Comparison of ENCODE assay signal across 1 cellular context in the genomic region with DNA sequence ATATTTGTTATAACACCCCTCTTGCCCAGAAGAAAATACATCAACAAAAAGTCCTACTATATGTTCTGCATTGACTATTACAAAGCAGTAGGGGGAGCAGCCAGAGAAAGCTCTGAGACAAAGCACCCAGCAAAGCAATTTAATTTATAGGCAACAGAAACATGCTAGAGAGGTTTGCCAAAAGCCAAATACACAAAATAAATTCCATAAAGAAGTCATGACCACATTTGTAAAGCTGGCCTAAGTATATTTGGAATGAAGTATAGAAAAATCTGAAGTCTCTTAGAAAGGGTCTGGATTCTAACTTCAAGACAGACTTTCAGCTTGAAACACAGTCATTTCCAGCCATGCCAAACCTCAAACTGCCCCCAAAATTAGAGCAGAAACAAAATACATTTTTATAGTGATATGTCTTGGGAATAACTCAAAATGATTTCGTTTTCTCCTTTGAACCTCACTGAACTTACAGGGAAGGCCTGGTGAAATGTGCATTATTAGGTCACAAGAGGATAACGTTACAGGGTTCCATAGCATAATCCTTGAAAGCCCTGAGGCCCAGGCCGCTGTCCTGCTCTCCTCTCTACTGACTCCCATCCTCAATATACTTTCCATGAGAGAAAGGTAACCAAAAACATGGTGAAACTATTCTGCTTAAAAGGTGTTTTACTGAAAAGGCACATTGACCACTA.
TF ChIP-seq lines count a peak whose summit lies in the region.

No MANE protein-coding gene starts in this region.

TF ChIP-seq in GM23338, 12 proteins besides CTCF, POLR2A, EP300 and RAD21 (continued from another document):
- TF ChIP-seq STAT1 (IDR thresholded peaks at IDR 0.05; ENCODE audit: unreplicated experiment) (no peak), ZNF114 (CRISPR knock-in tag; IDR thresholded peaks at IDR 0.05) (no peak), CREB1 (CRISPR knock-in tag; IDR thresholded peaks at IDR 0.05; ENCODE audit: low read depth) (no peak), JUNB (IDR thresholded peaks at IDR 0.05; ENCODE audit: unreplicated experiment) (no peak), NANOG (IDR thresholded peaks at IDR 0.05; ENCODE audit: borderline replicate concordance) (no peak)
- TF ChIP-seq, protein P1, sequence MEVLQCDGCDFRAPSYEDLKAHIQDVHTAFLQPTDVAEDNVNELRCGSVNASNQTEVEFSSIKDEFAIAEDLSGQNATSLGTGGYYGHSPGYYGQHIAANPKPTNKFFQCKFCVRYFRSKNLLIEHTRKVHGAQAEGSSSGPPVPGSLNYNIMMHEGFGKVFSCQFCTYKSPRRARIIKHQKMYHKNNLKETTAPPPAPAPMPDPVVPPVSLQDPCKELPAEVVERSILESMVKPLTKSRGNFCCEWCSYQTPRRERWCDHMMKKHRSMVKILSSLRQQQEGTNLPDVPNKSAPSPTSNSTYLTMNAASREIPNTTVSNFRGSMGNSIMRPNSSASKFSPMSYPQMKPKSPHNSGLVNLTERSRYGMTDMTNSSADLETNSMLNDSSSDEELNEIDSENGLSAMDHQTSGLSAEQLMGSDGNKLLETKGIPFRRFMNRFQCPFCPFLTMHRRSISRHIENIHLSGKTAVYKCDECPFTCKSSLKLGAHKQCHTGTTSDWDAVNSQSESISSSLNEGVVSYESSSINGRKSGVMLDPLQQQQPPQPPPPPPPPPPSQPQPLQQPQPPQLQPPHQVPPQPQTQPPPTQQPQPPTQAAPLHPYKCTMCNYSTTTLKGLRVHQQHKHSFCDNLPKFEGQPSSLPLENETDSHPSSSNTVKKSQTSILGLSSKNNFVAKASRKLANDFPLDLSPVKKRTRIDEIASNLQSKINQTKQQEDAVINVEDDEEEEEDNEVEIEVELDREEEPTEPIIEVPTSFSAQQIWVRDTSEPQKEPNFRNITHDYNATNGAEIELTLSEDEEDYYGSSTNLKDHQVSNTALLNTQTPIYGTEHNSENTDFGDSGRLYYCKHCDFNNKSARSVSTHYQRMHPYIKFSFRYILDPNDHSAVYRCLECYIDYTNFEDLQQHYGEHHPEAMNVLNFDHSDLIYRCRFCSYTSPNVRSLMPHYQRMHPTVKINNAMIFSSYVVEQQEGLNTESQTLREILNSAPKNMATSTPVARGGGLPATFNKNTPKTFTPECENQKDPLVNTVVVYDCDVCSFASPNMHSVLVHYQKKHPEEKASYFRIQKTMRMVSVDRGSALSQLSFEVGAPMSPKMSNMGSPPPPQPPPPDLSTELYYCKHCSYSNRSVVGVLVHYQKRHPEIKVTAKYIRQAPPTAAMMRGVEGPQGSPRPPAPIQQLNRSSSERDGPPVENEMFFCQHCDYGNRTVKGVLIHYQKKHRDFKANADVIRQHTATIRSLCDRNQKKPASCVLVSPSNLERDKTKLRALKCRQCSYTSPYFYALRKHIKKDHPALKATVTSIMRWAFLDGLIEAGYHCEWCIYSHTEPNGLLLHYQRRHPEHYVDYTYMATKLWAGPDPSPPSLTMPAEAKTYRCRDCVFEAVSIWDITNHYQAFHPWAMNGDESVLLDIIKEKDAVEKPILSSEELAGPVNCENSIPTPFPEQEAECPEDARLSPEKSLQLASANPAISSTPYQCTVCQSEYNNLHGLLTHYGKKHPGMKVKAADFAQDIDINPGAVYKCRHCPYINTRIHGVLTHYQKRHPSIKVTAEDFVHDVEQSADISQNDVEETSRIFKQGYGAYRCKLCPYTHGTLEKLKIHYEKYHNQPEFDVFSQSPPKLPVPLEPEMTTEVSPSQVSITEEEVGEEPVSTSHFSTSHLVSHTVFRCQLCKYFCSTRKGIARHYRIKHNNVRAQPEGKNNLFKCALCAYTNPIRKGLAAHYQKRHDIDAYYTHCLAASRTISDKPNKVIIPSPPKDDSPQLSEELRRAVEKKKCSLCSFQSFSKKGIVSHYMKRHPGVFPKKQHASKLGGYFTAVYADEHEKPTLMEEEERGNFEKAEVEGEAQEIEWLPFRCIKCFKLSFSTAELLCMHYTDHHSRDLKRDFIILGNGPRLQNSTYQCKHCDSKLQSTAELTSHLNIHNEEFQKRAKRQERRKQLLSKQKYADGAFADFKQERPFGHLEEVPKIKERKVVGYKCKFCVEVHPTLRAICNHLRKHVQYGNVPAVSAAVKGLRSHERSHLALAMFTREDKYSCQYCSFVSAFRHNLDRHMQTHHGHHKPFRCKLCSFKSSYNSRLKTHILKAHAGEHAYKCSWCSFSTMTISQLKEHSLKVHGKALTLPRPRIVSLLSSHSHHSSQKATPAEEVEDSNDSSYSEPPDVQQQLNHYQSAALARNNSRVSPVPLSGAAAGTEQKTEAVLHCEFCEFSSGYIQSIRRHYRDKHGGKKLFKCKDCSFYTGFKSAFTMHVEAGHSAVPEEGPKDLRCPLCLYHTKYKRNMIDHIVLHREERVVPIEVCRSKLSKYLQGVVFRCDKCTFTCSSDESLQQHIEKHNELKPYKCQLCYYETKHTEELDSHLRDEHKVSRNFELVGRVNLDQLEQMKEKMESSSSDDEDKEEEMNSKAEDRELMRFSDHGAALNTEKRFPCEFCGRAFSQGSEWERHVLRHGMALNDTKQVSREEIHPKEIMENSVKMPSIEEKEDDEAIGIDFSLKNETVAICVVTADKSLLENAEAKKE (CRISPR knock-in tag; IDR thresholded peaks at IDR 0.05), result no peak
- TF ChIP-seq, protein P2, sequence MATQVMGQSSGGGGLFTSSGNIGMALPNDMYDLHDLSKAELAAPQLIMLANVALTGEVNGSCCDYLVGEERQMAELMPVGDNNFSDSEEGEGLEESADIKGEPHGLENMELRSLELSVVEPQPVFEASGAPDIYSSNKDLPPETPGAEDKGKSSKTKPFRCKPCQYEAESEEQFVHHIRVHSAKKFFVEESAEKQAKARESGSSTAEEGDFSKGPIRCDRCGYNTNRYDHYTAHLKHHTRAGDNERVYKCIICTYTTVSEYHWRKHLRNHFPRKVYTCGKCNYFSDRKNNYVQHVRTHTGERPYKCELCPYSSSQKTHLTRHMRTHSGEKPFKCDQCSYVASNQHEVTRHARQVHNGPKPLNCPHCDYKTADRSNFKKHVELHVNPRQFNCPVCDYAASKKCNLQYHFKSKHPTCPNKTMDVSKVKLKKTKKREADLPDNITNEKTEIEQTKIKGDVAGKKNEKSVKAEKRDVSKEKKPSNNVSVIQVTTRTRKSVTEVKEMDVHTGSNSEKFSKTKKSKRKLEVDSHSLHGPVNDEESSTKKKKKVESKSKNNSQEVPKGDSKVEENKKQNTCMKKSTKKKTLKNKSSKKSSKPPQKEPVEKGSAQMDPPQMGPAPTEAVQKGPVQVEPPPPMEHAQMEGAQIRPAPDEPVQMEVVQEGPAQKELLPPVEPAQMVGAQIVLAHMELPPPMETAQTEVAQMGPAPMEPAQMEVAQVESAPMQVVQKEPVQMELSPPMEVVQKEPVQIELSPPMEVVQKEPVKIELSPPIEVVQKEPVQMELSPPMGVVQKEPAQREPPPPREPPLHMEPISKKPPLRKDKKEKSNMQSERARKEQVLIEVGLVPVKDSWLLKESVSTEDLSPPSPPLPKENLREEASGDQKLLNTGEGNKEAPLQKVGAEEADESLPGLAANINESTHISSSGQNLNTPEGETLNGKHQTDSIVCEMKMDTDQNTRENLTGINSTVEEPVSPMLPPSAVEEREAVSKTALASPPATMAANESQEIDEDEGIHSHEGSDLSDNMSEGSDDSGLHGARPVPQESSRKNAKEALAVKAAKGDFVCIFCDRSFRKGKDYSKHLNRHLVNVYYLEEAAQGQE (IDR thresholded peaks at IDR 0.05; ENCODE audit: unreplicated experiment), result no peak
